In the genomic region with DNA sequence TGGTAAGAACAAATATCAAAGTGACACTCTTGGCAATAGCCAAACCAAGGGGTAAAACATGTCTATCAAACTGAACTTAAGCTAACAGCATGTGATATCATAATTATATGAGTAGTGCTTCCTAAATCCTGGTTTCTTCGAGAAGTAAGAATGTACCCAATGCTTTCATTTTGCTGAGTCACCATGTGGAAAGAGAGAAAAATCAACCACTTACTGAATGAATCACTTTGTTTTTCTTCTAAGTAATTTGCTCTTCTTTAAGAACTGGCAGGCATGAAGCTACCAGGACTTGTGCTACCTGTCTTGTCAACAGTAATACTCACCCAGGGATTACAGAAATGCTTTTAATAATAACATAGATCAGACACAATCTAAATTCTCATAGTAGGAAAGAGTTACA, we compare ENCODE assay signal across 1 cellular context.
TF ChIP-seq lines count a peak whose summit lies in the region.

No MANE protein-coding gene starts in this region.

TF ChIP-seq in HepG2, 621 proteins besides CTCF, POLR2A, EP300 and RAD21:
- TF ChIP-seq RNF2 (conservative IDR thresholded peaks at IDR 0.05; ENCODE audit: low read depth) (no peak), MAFG (CRISPR knock-in tag; IDR thresholded peaks at IDR 0.05) (peak; percentile 62; the same call in 1 of the 2 replicates), MAZ (IDR thresholded peaks at IDR 0.05; ENCODE audit: borderline replicate concordance, low read depth, low read length) (no peak), MAZ (CRISPR knock-in tag; IDR thresholded peaks at IDR 0.05; ENCODE audit: low read depth) (no peak), CCDC6 (CRISPR knock-in tag; IDR thresholded peaks at IDR 0.05) (no peak), MAFF (IDR thresholded peaks at IDR 0.05; ENCODE audit: low read depth, low read length) (peak; percentile 90), ZNF136 (CRISPR knock-in tag; IDR thresholded peaks at IDR 0.05; ENCODE audit: low read depth) (no peak), KMT2B (CRISPR knock-in tag; IDR thresholded peaks at IDR 0.05) (no peak), RFX3 (CRISPR knock-in tag; IDR thresholded peaks at IDR 0.05) (no peak), NFE2 (CRISPR knock-in tag; IDR thresholded peaks at IDR 0.05) (peak; percentile 82; the same call in 1 of the 2 replicates), YEATS4 (CRISPR knock-in tag; IDR thresholded peaks at IDR 0.05; ENCODE audit: borderline replicate concordance) (no peak), NFE2L2 (IDR thresholded peaks at IDR 0.05; ENCODE audit: low read length) (peak; percentile 97), ATAD3A (CRISPR knock-in tag; IDR thresholded peaks at IDR 0.05) (no peak), SAP130 (CRISPR knock-in tag; IDR thresholded peaks at IDR 0.05; ENCODE audit: low read depth) (no peak), MAFK (conservative IDR thresholded peaks at IDR 0.05 in 1 of 2, IDR thresholded peaks at IDR 0.05 in 1 of 2; ENCODE audit: low read length in 2 of 2) (peak; percentile 92 to 94)
- TF ChIP-seq, protein P1, sequence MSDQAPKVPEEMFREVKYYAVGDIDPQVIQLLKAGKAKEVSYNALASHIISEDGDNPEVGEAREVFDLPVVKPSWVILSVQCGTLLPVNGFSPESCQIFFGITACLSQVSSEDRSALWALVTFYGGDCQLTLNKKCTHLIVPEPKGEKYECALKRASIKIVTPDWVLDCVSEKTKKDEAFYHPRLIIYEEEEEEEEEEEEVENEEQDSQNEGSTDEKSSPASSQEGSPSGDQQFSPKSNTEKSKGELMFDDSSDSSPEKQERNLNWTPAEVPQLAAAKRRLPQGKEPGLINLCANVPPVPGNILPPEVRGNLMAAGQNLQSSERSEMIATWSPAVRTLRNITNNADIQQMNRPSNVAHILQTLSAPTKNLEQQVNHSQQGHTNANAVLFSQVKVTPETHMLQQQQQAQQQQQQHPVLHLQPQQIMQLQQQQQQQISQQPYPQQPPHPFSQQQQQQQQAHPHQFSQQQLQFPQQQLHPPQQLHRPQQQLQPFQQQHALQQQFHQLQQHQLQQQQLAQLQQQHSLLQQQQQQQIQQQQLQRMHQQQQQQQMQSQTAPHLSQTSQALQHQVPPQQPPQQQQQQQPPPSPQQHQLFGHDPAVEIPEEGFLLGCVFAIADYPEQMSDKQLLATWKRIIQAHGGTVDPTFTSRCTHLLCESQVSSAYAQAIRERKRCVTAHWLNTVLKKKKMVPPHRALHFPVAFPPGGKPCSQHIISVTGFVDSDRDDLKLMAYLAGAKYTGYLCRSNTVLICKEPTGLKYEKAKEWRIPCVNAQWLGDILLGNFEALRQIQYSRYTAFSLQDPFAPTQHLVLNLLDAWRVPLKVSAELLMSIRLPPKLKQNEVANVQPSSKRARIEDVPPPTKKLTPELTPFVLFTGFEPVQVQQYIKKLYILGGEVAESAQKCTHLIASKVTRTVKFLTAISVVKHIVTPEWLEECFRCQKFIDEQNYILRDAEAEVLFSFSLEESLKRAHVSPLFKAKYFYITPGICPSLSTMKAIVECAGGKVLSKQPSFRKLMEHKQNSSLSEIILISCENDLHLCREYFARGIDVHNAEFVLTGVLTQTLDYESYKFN (CRISPR knock-in tag; conservative IDR thresholded peaks at IDR 0.05) = no peak
- TF ChIP-seq, protein P2, sequence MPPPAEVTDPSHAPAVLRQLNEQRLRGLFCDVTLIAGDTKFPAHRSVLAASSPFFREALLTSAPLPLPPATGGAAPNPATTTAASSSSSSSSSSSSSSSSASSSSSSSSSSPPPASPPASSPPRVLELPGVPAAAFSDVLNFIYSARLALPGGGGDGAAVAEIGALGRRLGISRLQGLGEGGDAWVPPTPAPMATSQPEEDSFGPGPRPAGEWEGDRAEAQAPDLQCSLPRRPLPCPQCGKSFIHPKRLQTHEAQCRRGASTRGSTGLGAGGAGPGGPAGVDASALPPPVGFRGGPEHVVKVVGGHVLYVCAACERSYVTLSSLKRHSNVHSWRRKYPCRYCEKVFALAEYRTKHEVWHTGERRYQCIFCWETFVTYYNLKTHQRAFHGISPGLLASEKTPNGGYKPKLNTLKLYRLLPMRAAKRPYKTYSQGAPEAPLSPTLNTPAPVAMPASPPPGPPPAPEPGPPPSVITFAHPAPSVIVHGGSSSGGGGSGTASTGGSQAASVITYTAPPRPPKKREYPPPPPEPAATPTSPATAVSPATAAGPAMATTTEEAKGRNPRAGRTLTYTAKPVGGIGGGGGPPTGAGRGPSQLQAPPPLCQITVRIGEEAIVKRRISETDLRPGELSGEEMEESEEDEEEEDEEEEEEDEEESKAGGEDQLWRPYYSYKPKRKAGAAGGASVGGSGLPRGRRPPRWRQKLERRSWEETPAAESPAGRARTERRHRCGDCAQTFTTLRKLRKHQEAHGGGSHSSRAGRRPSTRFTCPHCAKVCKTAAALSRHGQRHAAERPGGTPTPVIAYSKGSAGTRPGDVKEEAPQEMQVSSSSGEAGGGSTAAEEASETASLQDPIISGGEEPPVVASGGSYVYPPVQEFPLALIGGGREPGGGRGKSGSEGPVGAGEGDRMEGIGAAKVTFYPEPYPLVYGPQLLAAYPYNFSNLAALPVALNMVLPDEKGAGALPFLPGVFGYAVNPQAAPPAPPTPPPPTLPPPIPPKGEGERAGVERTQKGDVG (CRISPR knock-in tag; IDR thresholded peaks at IDR 0.05; ENCODE audit: borderline replicate concordance) = no peak
- TF ChIP-seq, protein P3, sequence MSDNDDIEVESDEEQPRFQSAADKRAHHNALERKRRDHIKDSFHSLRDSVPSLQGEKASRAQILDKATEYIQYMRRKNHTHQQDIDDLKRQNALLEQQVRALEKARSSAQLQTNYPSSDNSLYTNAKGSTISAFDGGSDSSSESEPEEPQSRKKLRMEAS (IDR thresholded peaks at IDR 0.05) = no peak
- TF ChIP-seq, protein P4, sequence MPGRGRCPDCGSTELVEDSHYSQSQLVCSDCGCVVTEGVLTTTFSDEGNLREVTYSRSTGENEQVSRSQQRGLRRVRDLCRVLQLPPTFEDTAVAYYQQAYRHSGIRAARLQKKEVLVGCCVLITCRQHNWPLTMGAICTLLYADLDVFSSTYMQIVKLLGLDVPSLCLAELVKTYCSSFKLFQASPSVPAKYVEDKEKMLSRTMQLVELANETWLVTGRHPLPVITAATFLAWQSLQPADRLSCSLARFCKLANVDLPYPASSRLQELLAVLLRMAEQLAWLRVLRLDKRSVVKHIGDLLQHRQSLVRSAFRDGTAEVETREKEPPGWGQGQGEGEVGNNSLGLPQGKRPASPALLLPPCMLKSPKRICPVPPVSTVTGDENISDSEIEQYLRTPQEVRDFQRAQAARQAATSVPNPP (CRISPR knock-in tag; IDR thresholded peaks at IDR 0.05) = no peak
- TF ChIP-seq, protein P5, sequence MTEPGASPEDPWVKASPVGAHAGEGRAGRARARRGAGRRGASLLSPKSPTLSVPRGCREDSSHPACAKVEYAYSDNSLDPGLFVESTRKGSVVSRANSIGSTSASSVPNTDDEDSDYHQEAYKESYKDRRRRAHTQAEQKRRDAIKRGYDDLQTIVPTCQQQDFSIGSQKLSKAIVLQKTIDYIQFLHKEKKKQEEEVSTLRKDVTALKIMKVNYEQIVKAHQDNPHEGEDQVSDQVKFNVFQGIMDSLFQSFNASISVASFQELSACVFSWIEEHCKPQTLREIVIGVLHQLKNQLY (CRISPR knock-in tag; IDR thresholded peaks at IDR 0.05) = no peak
TF ChIP-seq in HepG2: peak in this region for 5.
